25 cellular contexts compared by ENCODE assay signal in the genomic region with DNA sequence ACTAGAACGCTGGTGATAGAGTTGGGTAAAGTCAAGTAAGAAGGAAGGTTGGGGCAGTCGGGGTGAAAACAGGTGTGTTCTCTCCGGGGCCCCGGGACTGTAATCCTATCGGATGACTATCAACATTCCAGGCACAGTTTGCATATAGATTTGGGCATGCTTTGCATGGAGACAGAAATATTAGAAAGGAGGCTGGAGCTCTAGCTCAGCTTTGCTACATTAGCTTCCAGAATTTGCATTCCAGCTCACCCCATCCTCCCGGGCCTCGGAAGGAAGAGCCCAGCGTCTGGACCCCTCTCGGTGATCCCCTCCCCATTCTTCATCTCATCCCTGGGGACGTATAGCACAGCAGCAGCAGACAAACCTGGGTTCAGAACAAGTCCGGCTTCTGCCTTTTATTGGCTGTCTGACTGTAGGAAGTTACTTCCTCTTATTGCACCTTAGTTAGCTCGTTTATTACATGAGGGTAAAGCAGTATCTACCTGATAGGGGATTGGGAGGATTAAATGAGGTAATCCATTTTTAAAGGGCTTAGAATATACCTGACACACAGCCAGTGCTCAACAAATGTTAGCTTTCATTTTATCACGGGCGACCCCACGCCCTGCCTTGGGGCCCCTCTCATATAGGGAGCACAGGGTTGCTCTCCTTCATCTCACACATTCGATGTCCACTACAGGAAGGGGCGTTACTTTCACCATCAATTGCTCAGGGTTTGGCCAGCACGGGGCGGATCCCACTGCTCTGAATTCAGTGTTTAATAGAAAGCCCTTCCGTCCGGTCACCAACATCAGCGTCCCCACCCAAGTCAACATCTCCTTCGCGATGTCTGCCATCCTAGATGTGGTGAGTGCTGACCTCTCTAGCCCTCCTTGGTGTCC. TPM values are rescaled to one million over a fixed set of nuclear protein-coding genes. Genes with fewer than 3 reads are reported as not detected.
"Had no signal": no experiment of that assay in that cellular context is flagged by ENCODE, and none has a peak within 500 bp of the region (broad histone marks: within the 10 kb centered on the region; RNA-seq: fewer than 3 reads in every experiment).

No MANE protein-coding gene starts in this region.

- FAIRE-seq: islet of Langerhans had no signal

- H3K4me1 ChIP-seq: gastrocnemius medialis, heart right ventricle, left ventricle myocardium inferior, tibial nerve had no signal

- ATAC-seq: gastrocnemius medialis, heart right ventricle had no signal

- H3K36me3 ChIP-seq: gastrocnemius medialis, heart right ventricle, left ventricle myocardium inferior, tibial nerve had no signal

- H3K4me3 ChIP-seq: dorsolateral prefrontal cortex, gastrocnemius medialis, heart right ventricle, left ventricle myocardium inferior, tibial nerve had no signal

- H3K27ac ChIP-seq: dorsolateral prefrontal cortex, gastrocnemius medialis, heart right ventricle, left ventricle myocardium inferior, tibial nerve had no signal

- H3K27me3 ChIP-seq: dorsolateral prefrontal cortex, tibial nerve had no signal

- H3K9me3 ChIP-seq: gastrocnemius medialis, left ventricle myocardium inferior had no signal

- DNase-seq: activated CD4-positive, alpha-beta T cell treated with anti-CD3 and anti-CD28 coated beads, Interleukin-2, amount 50 U/mL, for 4 hours; activated CD4-positive, CD25-positive, alpha-beta regulatory T cell treated with anti-CD3 and anti-CD28 coated beads, Interleukin-2, amount 50 U/mL, for 72 hours; activated naive CD4-positive, alpha-beta T cell treated with anti-CD3 and anti-CD28 coated beads, Interleukin-2, amount 50 U/mL, for 16 hours; activated T-cell treated with anti-CD3 and anti-CD28 coated beads for 4 hours; dorsolateral prefrontal cortex; endodermal cell; gastrocnemius medialis; heart right ventricle; left ventricle myocardium inferior; natural killer cell; posterior cingulate gyrus; retina; stimulated activated CD4-positive, alpha-beta T cell treated with anti-CD3 and anti-CD28 coated beads, Interleukin-15, amount 100 ng/mL, for 24 hours; stimulated activated CD4-positive, alpha-beta T cell treated with anti-CD3 and anti-CD28 coated beads, Interleukin-4, amount 100 ng/mL, for 24 hours; stimulated activated naive CD4-positive, alpha-beta T cell; substantia nigra; T-helper 9 cell had no signal

RNA-seq across cellular contexts. Expression of a gene that starts 3.2 kb away (rescaled TPM):
- total RNA-seq: activated T-helper 2 cell treated with anti-CD3 and anti-CD28 coated beads, Interferon-gamma antibody, Interleukin-2, Interleukin-4, amounts not matched to agents 10 μg/mL and 5 μg/mL and 100 μg/mL, durations not matched to agents 14 hours and 24 hours and 36 hours; cardiac septum; dorsolateral prefrontal cortex; endodermal cell; epithelial cell of proximal tubule; gastrocnemius medialis; heart right ventricle; left ventricle myocardium inferior; mucosa of gallbladder; natural killer cell; skeletal muscle tissue; tibial nerve had no signal
- polyA plus RNA-seq: adipose tissue, heart right ventricle had no signal

RNA-seq across cellular contexts. Expression of a gene that starts 47.2 kb away (rescaled TPM):
- total RNA-seq: activated T-helper 2 cell treated with anti-CD3 and anti-CD28 coated beads, Interferon-gamma antibody, Interleukin-2, Interleukin-4, amounts not matched to agents 10 μg/mL and 5 μg/mL and 100 μg/mL, durations not matched to agents 14 hours and 24 hours and 36 hours; cardiac septum; dorsolateral prefrontal cortex; endodermal cell; epithelial cell of proximal tubule; gastrocnemius medialis; heart right ventricle; left ventricle myocardium inferior; natural killer cell; skeletal muscle tissue; tibial nerve had no signal
- polyA plus RNA-seq: adipose tissue, heart right ventricle had no signal
